ENCODE assay signal across 26 cellular contexts in the genomic region with DNA sequence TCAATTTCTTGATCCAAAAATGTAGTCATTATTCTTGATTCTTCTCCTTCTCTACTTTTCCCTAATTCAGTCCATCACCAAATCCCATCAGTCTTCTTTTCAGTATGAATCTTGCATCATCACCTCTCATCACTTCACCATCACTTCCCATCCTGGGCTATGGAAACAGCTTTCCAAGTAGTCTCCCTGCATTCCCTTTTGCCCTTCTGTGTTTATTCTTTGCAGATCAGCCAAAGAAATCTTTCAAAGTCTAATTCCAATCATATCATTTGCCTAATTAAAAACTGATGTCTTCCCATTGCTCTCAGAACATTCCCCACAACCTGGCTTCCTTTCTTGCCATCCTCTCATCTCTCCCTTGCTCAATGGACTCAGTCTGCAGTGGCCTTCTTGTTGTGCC.
"Had no signal": no experiment of that assay in that cellular context is flagged by ENCODE, and none has a peak within 500 bp of the region (broad histone marks: within the 10 kb centered on the region; RNA-seq: fewer than 3 reads in every experiment).

No MANE protein-coding gene starts in this region.

- H3K9me3 ChIP-seq: adrenal gland, body of pancreas, breast epithelium, MG63, SJCRH30 had no signal

- DNase-seq: activated CD4-positive, alpha-beta T cell treated with anti-CD3 and anti-CD28 coated beads for 36 hours; activated CD4-positive, alpha-beta T cell treated with anti-CD3 and anti-CD28 coated beads, Interleukin-2, amount 10 ng/mL, durations not matched to agents 7 days and 5 days; activated CD4-positive, alpha-beta T cell treated with anti-CD3 and anti-CD28 coated beads, Interleukin-2, amount 50 U/mL, for 48 hours; activated CD8-positive, alpha-beta T cell treated with anti-CD3 and anti-CD28 coated beads, Interleukin-2, amount 10 ng/mL, durations not matched to agents 7 days and 5 days; activated gamma-delta T cell; activated naive CD4-positive, alpha-beta T cell treated with Interleukin-2 at 50 U/mL for 16 hours; activated naive CD8-positive, alpha-beta T cell treated with anti-CD3 and anti-CD28 coated beads, Interleukin-2, amount 10 ng/mL, durations not matched to agents 7 days and 5 days; activated T-cell treated with anti-CD3 and anti-CD28 coated beads, Interleukin-2, amount 50 U/mL, for 24 hours; adrenal gland; body of pancreas; Kasumi-1; MG63; NCI-H1048; NCI-H1105 treated with DMSO at 0.1 percent for 48 hours; NCI-H1436; NCI-H1694 treated with DMSO at 0.1 percent for 48 hours; NCI-H2029; NCI-H345; NCI-H524 treated with DMSO at 0.1 percent for 48 hours; SHP77; SJCRH30 had no signal

- H3K36me3 ChIP-seq: adrenal gland, breast epithelium, MG63, SJCRH30 had no signal

- H3K27ac ChIP-seq: adrenal gland, body of pancreas, breast epithelium, SJCRH30, SK-N-MC had no signal

- H3K4me1 ChIP-seq: adrenal gland, body of pancreas, breast epithelium, SJCRH30 had no signal

- H3K4me3 ChIP-seq: adrenal gland, body of pancreas, breast epithelium, MG63, SJCRH30, SK-N-MC had no signal

- ATAC-seq: activated CD4-positive, alpha-beta T cell treated with anti-CD3 and anti-CD28 coated beads for 36 hours; activated CD4-positive, CD25-positive, alpha-beta regulatory T cell treated with anti-CD3 and anti-CD28 coated beads, Interleukin-2, amount 50 U/mL, for 24 hours; activated CD8-positive, alpha-beta T cell treated with anti-CD3 and anti-CD28 coated beads, Interleukin-2, amount 10 ng/mL, durations not matched to agents 7 days and 5 days; body of pancreas; Panc1; WTC11 had no signal

- H3K27me3 ChIP-seq: adrenal gland, body of pancreas, breast epithelium, MG63, SJCRH30 had no signal
